ENCODE assay signal across 25 cellular contexts in the genomic region with DNA sequence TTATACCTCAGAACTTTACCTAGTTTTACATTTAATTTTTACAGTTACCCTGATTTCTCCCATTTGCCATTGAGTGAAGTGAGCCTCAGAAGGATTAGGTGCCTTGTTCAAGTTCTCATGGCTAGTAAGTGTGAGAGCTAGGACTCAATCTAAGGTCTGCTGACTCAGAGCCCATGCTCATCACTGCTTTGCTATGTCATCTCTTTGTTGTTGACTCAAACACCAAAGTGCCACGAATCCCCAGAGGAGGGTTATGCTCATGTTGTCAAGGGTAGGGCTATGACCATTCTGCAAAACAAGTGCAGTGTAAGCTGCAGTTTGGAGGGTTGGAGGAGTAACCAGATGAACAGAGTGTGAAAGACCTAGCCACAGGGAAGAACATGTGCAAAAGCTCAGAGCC.
"Had no signal": no experiment of that assay in that cellular context is flagged by ENCODE, and none has a peak within 500 bp of the region (broad histone marks: within the 10 kb centered on the region; RNA-seq: fewer than 3 reads in every experiment).

No MANE protein-coding gene starts in this region.

- H3K4me1 Mint-ChIP-seq: memory B cell; neural progenitor cell; stimulated activated effector memory CD8-positive, alpha-beta T cell treated with anti-CD3 and anti-CD28 coated beads, Interleukin-12 subunit alpha, Interleukin-12 subunit beta, amount 100 ng/mL, for 72 hours had no signal

- H3K36me3 Mint-ChIP-seq: memory B cell; natural killer cell treated with Interleukin-12 subunit alpha and Interleukin-12 subunit beta and Interleukin-15 and Interleukin-18, amount 100 ng/mL, for 72 hours; neural progenitor cell; stimulated activated effector memory CD8-positive, alpha-beta T cell treated with anti-CD3 and anti-CD28 coated beads, Interleukin-12 subunit alpha, Interleukin-12 subunit beta, amount 100 ng/mL, for 72 hours had no signal

- H3K9me3 ChIP-seq: gastroesophageal sphincter, left ventricle myocardium inferior, lower lobe of right lung, ovary, suprapubic skin, thyroid gland, upper lobe of left lung, uterus had no signal

- H3K27ac Mint-ChIP-seq: memory B cell; natural killer cell treated with Interleukin-12 subunit alpha and Interleukin-12 subunit beta and Interleukin-15 and Interleukin-18, amount 100 ng/mL, for 72 hours; neural progenitor cell; progenitor cell of endocrine pancreas; stimulated activated effector memory CD8-positive, alpha-beta T cell treated with anti-CD3 and anti-CD28 coated beads, Interleukin-12 subunit alpha, Interleukin-12 subunit beta, amount 100 ng/mL, for 72 hours had no signal

- H3K36me3 ChIP-seq: gastroesophageal sphincter, left ventricle myocardium inferior, lower lobe of right lung, neural progenitor cell, ovary, suprapubic skin, thyroid gland, upper lobe of left lung, uterus had no signal

- H3K27ac ChIP-seq: gastroesophageal sphincter, hepatocyte, left ventricle myocardium inferior, lower lobe of right lung, neural progenitor cell, ovary, suprapubic skin, thyroid gland, upper lobe of left lung, uterus had no signal

- H3K4me2 ChIP-seq: hepatocyte, neural progenitor cell, smooth muscle cell had no signal

- H3K9me3 Mint-ChIP-seq: natural killer cell treated with Interleukin-12 subunit alpha and Interleukin-12 subunit beta and Interleukin-15 and Interleukin-18, amount 100 ng/mL, for 72 hours; neural progenitor cell had no signal

- H3K79me2 ChIP-seq: hepatocyte had no signal

- H3K4me1 ChIP-seq: gastroesophageal sphincter, lower lobe of right lung, suprapubic skin, thyroid gland, upper lobe of left lung, uterus had no signal

- H2AFZ ChIP-seq: hepatocyte, neural progenitor cell had no signal

- H3K4me3 Mint-ChIP-seq: memory B cell; natural killer cell treated with Interleukin-12 subunit alpha and Interleukin-12 subunit beta and Interleukin-15 and Interleukin-18, amount 100 ng/mL, for 72 hours; neural progenitor cell; stimulated activated effector memory CD8-positive, alpha-beta T cell treated with anti-CD3 and anti-CD28 coated beads, Interleukin-12 subunit alpha, Interleukin-12 subunit beta, amount 100 ng/mL, for 72 hours had no signal

- H3K4me3 ChIP-seq: gastroesophageal sphincter, hepatocyte, left ventricle myocardium inferior, lower lobe of right lung, neural progenitor cell, ovary, smooth muscle cell, suprapubic skin, thyroid gland, upper lobe of left lung, uterus had no signal

- DNase-seq: dermis blood vessel endothelial cell; glutamatergic neuron; kidney; left cardiac atrium; left ventricle myocardium inferior; lower lobe of right lung; midbrain; nucleus accumbens; ovary; right cardiac atrium; stimulated activated CD4-positive, alpha-beta T cell treated with anti-CD3 and anti-CD28 coated beads, Interleukin-4, amount 100 ng/mL, for 1 hour; stimulated activated CD8-positive, alpha-beta memory T cell treated with anti-CD3 and anti-CD28 coated beads, Interleukin-4, amount 100 ng/mL, for 48 hours; stimulated activated naive CD8-positive, alpha-beta T cell treated with anti-CD3 and anti-CD28 coated beads, Interleukin-15, Interleukin-2, amounts not matched to agents 100 U/mL and 50 U/mL, for 24 hours; thyroid gland; upper lobe of left lung; uterus had no signal

- H3K9ac ChIP-seq: neural progenitor cell had no signal

- H3K27me3 ChIP-seq: gastroesophageal sphincter, neural progenitor cell, ovary, suprapubic skin, thyroid gland, upper lobe of left lung, uterus had no signal
